9 cellular contexts compared by ENCODE assay signal in genomic region chr5:1724822-1725602, GRCh38.
A peak's percentile ranks its signal among the peaks of the same experiment; 100 is the strongest.
DNase-seq lines count a peak whose midpoint lies in the region; ATAC-seq and TF ChIP-seq lines count a peak whose summit lies in the region.
"Had no signal": no experiment of that assay in that cellular context is flagged by ENCODE, and none has a peak within 500 bp of the region (broad histone marks: within the 10 kb centered on the region; RNA-seq: fewer than 3 reads in every experiment).

No MANE protein-coding gene starts in this region.

- H2AK5ac ChIP-seq in mesendoderm (ENCODE audit: low read length) = no peak overlapping the region

- H2BK120ac ChIP-seq in mesendoderm (ENCODE audit: low read depth, low read length) = no peak overlapping the region

- WGBS in mesendoderm (ENCODE audit: extremely low coverage, insufficient coverage, low lambda C conversion rate) = no CpG with 5 or more reads among the region's 41 CpGs

- no peak for TF ChIP-seq CTCF in Panc1 (IDR thresholded peaks at IDR 0.05)
- no peak for TF ChIP-seq CTCF in colonic mucosa (IDR thresholded peaks at IDR 0.05)
- TF ChIP-seq CTCF in GM10248 (IDR thresholded peaks at IDR 0.05; ENCODE audit: control extremely low read depth, extremely low read depth, low read depth, missing control alignments) = no peak

- ATAC-seq in Panc1 = peak; percentile 35; the same call in 1 of the 2 replicates
- no peak for ATAC-seq in HG03159 (IDR thresholded peaks at IDR 0.05; ENCODE audit: unreplicated experiment)
- no peak for ATAC-seq in HG03521 (IDR thresholded peaks at IDR 0.05; ENCODE audit: unreplicated experiment)

- H3K36me3 ChIP-seq in Panc1 (ENCODE audit: control insufficient read depth, insufficient read depth, low read length) = no peaks in the 10 kb centered on the region
- no peaks in the 10 kb centered on the region for H3K36me3 ChIP-seq in colonic mucosa
- no peaks in the 10 kb centered on the region for H3K36me3 ChIP-seq in mesendoderm (ENCODE audit: control insufficient read depth, insufficient read depth, low read length)

- H3K79me2 ChIP-seq in mesendoderm (ENCODE audit: control insufficient read depth, insufficient read depth, low read length) = no peaks in the 10 kb centered on the region

- no peak overlapping the region for H4K5ac ChIP-seq in mesendoderm (ENCODE audit: low read length)

- no TSS peak for BruUV-seq in Panc1 (replicated peaks; lab: Mats Ljungman, UMichigan)

- POLR2A ChIA-PET in Panc1 (lab: Charles Lee) = no interaction called here
- POLR2A ChIA-PET in GM10248 (lab: Yijun Ruan, JAX) = no interaction called here

- H3K23ac ChIP-seq in mesendoderm (ENCODE audit: low read length) = no peak overlapping the region

- peak; percentile 69 for DNase-seq in AG08396 (ENCODE audit: low spot score)
- DNase-seq in Panc1 (ENCODE audit: low read depth, low spot score) = no peak
- peak; percentile 53 for DNase-seq in colonic mucosa
- DNase-seq in mesendoderm = peak; percentile 85
- no peak for DNase-seq in GM10248 (ENCODE audit: extremely low spot score)
- no peak for DNase-seq in activated CD4-positive, CD25-positive, alpha-beta regulatory T cell treated with anti-CD3 and anti-CD28 coated beads, Interleukin-2, amount 50 U/mL, for 72 hours
- DNase-seq: NCI-H524 had no signal

- H3K9me3 ChIP-seq in Panc1 (ENCODE audit: control insufficient read depth, insufficient read depth, low read depth, low read length) (no peaks in the 10 kb centered on the region), colonic mucosa (no peaks in the 10 kb centered on the region)

- in situ Hi-C loops in Panc1 (cut with HindIII; ENCODE audit: low pct_unique_long_range_greater_than_20kb, low sequenced_read_pairs) = no loop called here

- peak overlapping the region; percentile 65 for H3K4me2 ChIP-seq in mesendoderm (ENCODE audit: low read length)

- peak overlapping the region; percentile 84 for H3K56ac ChIP-seq in mesendoderm (ENCODE audit: low read length)

- no peaks in the 10 kb centered on the region for H3K4me1 ChIP-seq in Panc1 (ENCODE audit: control insufficient read depth, insufficient read depth, low read length)
- no peaks in the 10 kb centered on the region for H3K4me1 ChIP-seq in colonic mucosa
- peaks cover 3% of the 10 kb centered on the region for H3K4me1 ChIP-seq in mesendoderm (ENCODE audit: control insufficient read depth, low read depth, low read length)

- H2BK5ac ChIP-seq in mesendoderm (ENCODE audit: low read length) = no peak overlapping the region

- no peaks in the 10 kb centered on the region for H3K79me1 ChIP-seq in mesendoderm (ENCODE audit: low read length)

- no peaks in the 10 kb centered on the region; the same call in 1 of the 2 replicates for H3K27me3 ChIP-seq in Panc1 (ENCODE audit: control insufficient read depth, insufficient read depth, low read length)
- H3K27me3 ChIP-seq in colonic mucosa = no peaks in the 10 kb centered on the region
- no peaks in the 10 kb centered on the region for H3K27me3 ChIP-seq in mesendoderm (ENCODE audit: insufficient read depth, low read length, poor library complexity)

- intact Hi-C loops in Panc1 (cut with micrococcal nuclease; ENCODE audit: unreplicated experiment) = no loop called here
- intact Hi-C loops in colonic mucosa (cut with DNase I) = no loop called here

- no peak overlapping the region for H3K9ac ChIP-seq in colonic mucosa (ENCODE audit: low read depth in 2 of 2, low read length in 2 of 2)
- peak overlapping the region; percentile 74 for H3K9ac ChIP-seq in mesendoderm (ENCODE audit: low read length)

- H4K8ac ChIP-seq in mesendoderm (ENCODE audit: low read depth, low read length) = no peak overlapping the region

- no peak overlapping the region for H3K4ac ChIP-seq in mesendoderm (ENCODE audit: low read depth, low read length)

- H3K27ac ChIP-seq in Panc1 (ENCODE audit: low read length) (no peak overlapping the region), colonic mucosa (no peak overlapping the region), mesendoderm (ENCODE audit: low read depth, low read length) (no peak overlapping the region)

- no peak overlapping the region for H3K18ac ChIP-seq in mesendoderm (ENCODE audit: low read length)

- CTCF ChIA-PET in Panc1 (lab: Charles Lee) (no interaction called here), GM10248 (lab: Yijun Ruan, JAX) (interaction anchor here (1.6 kb wide), 1 partner anchor 11 kb away, joined by 3 read pairs; no protein-coding TSS in a partner anchor)

- no peak overlapping the region for H3K4me3 ChIP-seq in Panc1 (ENCODE audit: low read depth in 2 of 2, low read length in 2 of 2)
- H3K4me3 ChIP-seq in colonic mucosa = no peak overlapping the region
- peak overlapping the region; percentile 36 for H3K4me3 ChIP-seq in mesendoderm (ENCODE audit: low read length)

- no peak overlapping the region for H2BK15ac ChIP-seq in mesendoderm (replicated peaks; ENCODE audit: low read depth)

Comparison
In these comparisons a context has a peak if more than half of its experiments do, and no peak if none do; other contexts are left out.
1. DNase-seq: peak in AG08396 (single experiment), colonic mucosa (single experiment) and mesendoderm (single experiment); none in Panc1 (single experiment), GM10248 (single experiment) and activated CD4-positive, CD25-positive, alpha-beta regulatory T cell treated with anti-CD3 and anti-CD28 coated beads, Interleukin-2, amount 50 U/mL, for 72 hours (single experiment).